8 cellular contexts compared by ENCODE assay signal in the genomic region with DNA sequence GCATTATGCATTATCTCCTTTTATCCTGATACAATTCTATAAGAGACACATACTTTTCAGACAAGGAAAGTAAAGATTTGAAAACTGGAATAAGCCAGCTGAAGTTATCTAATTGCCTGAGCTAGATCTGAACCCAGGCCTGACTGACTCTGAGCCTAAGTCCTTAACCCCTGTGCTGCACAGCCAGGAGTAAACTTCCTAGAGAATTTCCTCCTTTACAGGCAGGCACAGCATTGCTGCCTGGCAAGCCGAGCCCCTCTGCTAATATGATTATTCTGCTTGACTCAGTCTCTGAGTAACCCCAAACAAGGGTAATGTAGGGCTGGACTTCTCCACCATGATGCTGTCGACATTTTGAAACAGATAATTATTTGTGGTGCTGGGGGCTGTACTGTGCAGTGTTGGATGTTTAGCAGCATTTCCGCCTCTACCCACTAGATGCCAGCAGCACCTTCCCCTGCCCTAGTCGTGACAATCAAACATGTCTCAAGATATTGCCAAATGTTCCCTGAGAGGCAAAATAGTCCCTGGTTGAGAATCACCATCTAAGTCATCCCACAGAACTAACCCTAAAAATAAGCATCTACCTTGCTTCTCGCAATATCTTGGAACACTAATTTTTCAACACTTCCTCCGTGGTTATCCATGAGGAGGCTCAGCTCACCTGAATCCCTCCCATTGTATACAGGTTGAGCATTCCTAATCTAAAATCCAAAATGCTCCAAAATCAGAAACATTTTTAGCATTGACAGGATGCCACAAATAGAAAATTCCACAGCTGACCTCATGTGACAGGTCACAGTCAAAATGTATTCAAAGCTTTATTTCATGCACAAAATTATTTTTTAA. TPM values are rescaled to one million over a fixed set of nuclear protein-coding genes. Genes with fewer than 3 reads are reported as not detected.
DNase-seq lines count a peak whose midpoint lies in the region; ATAC-seq, FAIRE-seq and TF ChIP-seq lines count a peak whose summit lies in the region.

No MANE protein-coding gene starts in this region.

- H3K27ac ChIP-seq in A673 (ENCODE audit: low read depth, low read length, poor library complexity, severe bottlenecking): no peak overlapping the region
- peak overlapping the region in 1 of 2 experiments; percentile 79; a peak in 1 of 4 replicates for H3K27ac ChIP-seq in SK-N-SH (ENCODE audit: low read depth in 2 of 2, low read length in 1 of 2)
- H3K27ac ChIP-seq in left lung: no peak overlapping the region

- H3K4me3 ChIP-seq in A673 (ENCODE audit: low read depth, low read length, poor library complexity, severe bottlenecking): no peak overlapping the region
- peak overlapping the region in 1 of 2 experiments; percentile 18; a peak in 1 of 4 replicates for H3K4me3 ChIP-seq in SK-N-SH (ENCODE audit: low read depth in 2 of 2, low read length in 1 of 2)
- no peak overlapping the region for H3K4me3 ChIP-seq in left lung

- H3K9ac ChIP-seq in SK-N-SH: no peak overlapping the region

- no peaks in the 10 kb centered on the region for H3K79me2 ChIP-seq in SK-N-SH (ENCODE audit: insufficient read depth)

- no peak overlapping the region for H3K4me2 ChIP-seq in SK-N-SH

- intact Hi-C loops in A673 (cut with micrococcal nuclease; ENCODE audit: unreplicated experiment) (no loop called here), left lung (cut with DNase I) (no loop called here)

- H3K4me1 ChIP-seq in A673 (ENCODE audit: insufficient read depth, low read length, poor library complexity, severe bottlenecking) (peaks cover 41% of the 10 kb centered on the region), SK-N-SH (ENCODE audit: control insufficient read depth in 1 of 2, insufficient read depth in 2 of 2, low read depth in 1 of 2, low read length in 1 of 2) (peaks cover 0 to 27% of the 10 kb centered on the region in 2 experiments; a peak in 3 of 4 replicates), left lung (peaks cover 0 to 6% of the 10 kb centered on the region in 2 donors)

- peak; percentile 82 for TF ChIP-seq CTCF in A673 (conservative IDR thresholded peaks at IDR 0.05; ENCODE audit: low read depth, low read length)
- peak; percentile 48 for TF ChIP-seq CTCF in GM10266 (IDR thresholded peaks at IDR 0.05; ENCODE audit: control insufficient read depth, insufficient read depth, low read depth, missing control alignments)
- TF ChIP-seq CTCF in SK-N-SH (IDR thresholded peaks at IDR 0.05): peak; percentile 71
- TF ChIP-seq CTCF in left lung (IDR thresholded peaks at IDR 0.05): peak; percentile 45 to 53

- H3K36me3 ChIP-seq in A673 (ENCODE audit: insufficient read depth, low read length, poor library complexity, severe bottlenecking): peaks cover 72% of the 10 kb centered on the region
- peaks cover 5 to 57% of the 10 kb centered on the region in 2 experiments for H3K36me3 ChIP-seq in SK-N-SH (replicated peaks in 1 of 2; ENCODE audit: control insufficient read depth in 1 of 2, insufficient read depth in 2 of 2, low read length in 1 of 2)
- no peaks in the 10 kb centered on the region for H3K36me3 ChIP-seq in left lung

- ATAC-seq in left lung: peak; percentile 93

- WGBS in SK-N-SH (ENCODE audit: low lambda C conversion rate): 44% methylated on average over 6 of the region's 6 CpGs

- no TSS peak for BruUV-seq in A673 (replicated peaks; lab: Mats Ljungman, UMichigan)

- H3K27me3 ChIP-seq in A673 (replicated peaks; ENCODE audit: insufficient read depth, low read depth, low read length, poor library complexity): no peaks in the 10 kb centered on the region
- no peaks in the 10 kb centered on the region for H3K27me3 ChIP-seq in SK-N-SH (ENCODE audit: insufficient read depth)
- H3K27me3 ChIP-seq in left lung: peaks cover 0 to 18% of the 10 kb centered on the region in 2 donors

- peak; percentile 77 for TF ChIP-seq RAD21 in SK-N-SH (IDR thresholded peaks at IDR 0.05; ENCODE audit: low read length)

- no peaks in the 10 kb centered on the region for H4K20me1 ChIP-seq in SK-N-SH (ENCODE audit: insufficient read depth)

- no peaks in the 10 kb centered on the region for H3K9me2 ChIP-seq in SK-N-SH

- no peak overlapping the region for H2AFZ ChIP-seq in SK-N-SH (ENCODE audit: low read depth)

- no peaks in the 10 kb centered on the region for H3K9me3 ChIP-seq in A673 (ENCODE audit: low read depth, low read length, poor library complexity, severe bottlenecking)
- no peaks in the 10 kb centered on the region for H3K9me3 ChIP-seq in SK-N-SH
- no peaks in the 10 kb centered on the region for H3K9me3 ChIP-seq in left lung

- TF ChIP-seq EP300 in SK-N-SH (IDR thresholded peaks at IDR 0.05; ENCODE audit: borderline replicate concordance in 1 of 2, low read depth in 1 of 2, low read length in 1 of 2): no peak

- POLR2A ChIA-PET in A673 (lab: Charles Lee; ENCODE audit: low non-redundant PET) (no interaction called here), SK-N-SH (lab: Yijun Ruan, JAX) (no interaction called here)

- DNase-seq in A673 (ENCODE audit: low spot score) (peak; percentile 84), GM10266 (ENCODE audit: extremely low spot score) (peak; percentile 23), HTR-8/SVneo (ENCODE audit: insufficient read length, low spot score) (peak; percentile 42), SK-N-SH (peak; percentile 55), cerebellar cortex (ENCODE audit: low spot score) (peak; percentile 70), left lung (no peak), superior temporal gyrus (ENCODE audit: extremely low spot score) (peak; percentile 81)
- DNase-seq in activated CD4-positive, CD25-positive, alpha-beta regulatory T cell treated with anti-CD3 and anti-CD28 coated beads, Interleukin-2, amount 50 U/mL, for 72 hours: no peak

- CTCF ChIA-PET in A673 (lab: Charles Lee) (no interaction called here), SK-N-SH (lab: Yijun Ruan, JAX) (interaction anchor here (0.7 to 6.4 kb wide), 20 partner anchors 9 to 104 kb away, joined by 3 to 43 read pairs (median 4); a partner anchor contains a TSS)

- peak; percentile 57 for FAIRE-seq in HTR-8/SVneo (lab: Jason Lieb, UNC)

- H3F3A ChIP-seq in SK-N-SH (replicated peaks; ENCODE audit: insufficient read depth): peaks cover 26% of the 10 kb centered on the region

TF ChIP-seq in SK-N-SH, 30 proteins besides CTCF, POLR2A, EP300 and RAD21:
- TF ChIP-seq SMC3 (IDR thresholded peaks at IDR 0.05; ENCODE audit: low read depth, low read length): peak; percentile 81
- no peak for TF ChIP-seq NRF1 (IDR thresholded peaks at IDR 0.05; ENCODE audit: low read depth, low read length)

RNA-seq across cellular contexts. Expression of a gene that starts 18.5 kb away (rescaled TPM):
- total RNA-seq in A673 (2021) (18.6 and 21.2 TPM in 2 replicates), left lung (1 to 10 TPM in 1 of 2 donors, under 1 TPM in 1; 0.29 to 1.1 TPM)
- polyA plus RNA-seq in SK-N-SH (2012; rRNA removed): 15.1 and 18.5 TPM in 2 replicates
- 9.8 and 12.8 TPM in 2 replicates for polyA plus RNA-seq in SK-N-SH (2012; cell fraction: cytosol; rRNA removed)
- polyA plus RNA-seq in SK-N-SH (2012; cell fraction: nucleus; rRNA removed): 14.3 and 16.7 TPM in 2 replicates

RNA-seq across cellular contexts. Expression of a gene that starts 50.2 kb away (rescaled TPM):
- total RNA-seq in A673 (2021) (8.1 and 12.7 TPM in 2 replicates), left lung (100 to 1,000 TPM in 1 of 2 donors, 10 to 100 TPM in 1; 64.1 to 126 TPM)
- polyA plus RNA-seq in SK-N-SH (2012; rRNA removed): 14.1 and 18.0 TPM in 2 replicates
- 7.1 and 13.4 TPM in 2 replicates for polyA plus RNA-seq in SK-N-SH (2012; cell fraction: cytosol; rRNA removed)
- polyA plus RNA-seq in SK-N-SH (2012; cell fraction: nucleus; rRNA removed): 24.8 and 31.3 TPM in 2 replicates

Comparison
In these comparisons a context has a peak if more than half of its experiments do, and no peak if none do; other contexts are left out.
1. DNase-seq: peak in A673 (single experiment), GM10266 (single experiment), HTR-8/SVneo (single experiment), SK-N-SH (single experiment), cerebellar cortex (single experiment) and superior temporal gyrus (single experiment); none in left lung (0 of 2) and activated CD4-positive, CD25-positive, alpha-beta regulatory T cell treated with anti-CD3 and anti-CD28 coated beads, Interleukin-2, amount 50 U/mL, for 72 hours (single experiment).
2. Peak in every context shown above with its lines, with median percentiles within 50 percentile points of each other: CTCF ChIP-seq.